Comparison of ENCODE assay signal across 11 cellular contexts in genomic region chr9:137375321-137376058, GRCh38. TPM values are rescaled to one million over a fixed set of nuclear protein-coding genes. Genes with fewer than 3 reads are reported as not detected.
"Had no signal": no experiment of that assay in that cellular context is flagged by ENCODE, and none has a peak within 500 bp of the region (broad histone marks: within the 10 kb centered on the region; RNA-seq: fewer than 3 reads in every experiment).

No MANE protein-coding gene starts in this region.

- H3K4me1 ChIP-seq: HAP-1 had no signal

- H3K27ac Mint-ChIP-seq: HFFc6 had no signal

- ATAC-seq: HCT116 had no signal

- DNase-seq: GM23248, GOT3, H7, HFFc6, IMR-90, KBM-7 had no signal

- H3K9ac ChIP-seq: GM23248, KMS-11 had no signal

- H3K4me3 ChIP-seq: GM23248, HAP-1 had no signal

- H3K4me3 Mint-ChIP-seq: HFFc6 had no signal

- H3K36me3 ChIP-seq: HAP-1 had no signal

- FAIRE-seq: HTR-8/SVneo had no signal

- H3K9me3 ChIP-seq: HAP-1 had no signal

- H3K27ac ChIP-seq: GM23248, KMS-11 had no signal

RNA-seq across cellular contexts. Expression of gene NOXA1, which starts 47.7 kb away (rescaled TPM):
- total RNA-seq: H4, IMR-90 had no signal
